7 cellular contexts compared by ENCODE assay signal in the genomic region with DNA sequence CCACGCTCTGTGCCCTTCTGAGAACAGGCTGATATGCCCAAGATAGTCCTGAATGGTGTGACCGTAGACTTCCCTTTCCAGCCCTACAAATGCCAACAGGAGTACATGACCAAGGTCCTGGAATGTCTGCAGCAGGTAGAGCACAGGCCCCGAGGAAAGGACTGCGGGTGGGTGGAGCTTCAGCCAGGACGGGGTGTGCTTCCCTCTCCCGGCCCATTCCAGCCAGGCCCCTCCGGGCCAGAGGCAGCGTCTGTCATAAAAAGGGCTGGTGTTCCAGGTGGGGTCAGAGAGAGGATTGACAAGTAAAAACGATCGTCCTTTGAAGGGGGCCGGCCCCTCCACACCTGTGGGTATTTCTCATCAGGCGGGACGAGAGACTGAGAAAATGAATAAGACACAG. TPM values are rescaled to one million over a fixed set of nuclear protein-coding genes. Genes with fewer than 3 reads are reported as not detected.
DNase-seq lines count a peak whose midpoint lies in the region; ATAC-seq and TF ChIP-seq lines count a peak whose summit lies in the region.

No MANE protein-coding gene starts in this region.

- H3K27me3 Mint-ChIP-seq in activated CD4-positive, alpha-beta memory T cell treated with anti-CD3 and anti-CD28 coated beads for 36 hours: no peaks in the 10 kb centered on the region

- H3K4me3 ChIP-seq in HEK293 (ENCODE audit: low read depth, low read length): peak overlapping the region; percentile 93
- peak overlapping the region; percentile 80 for H3K4me3 ChIP-seq in iPS-15b (ENCODE audit: low read depth, low read length)

- H3K4me1 Mint-ChIP-seq in activated CD4-positive, alpha-beta memory T cell treated with anti-CD3 and anti-CD28 coated beads for 36 hours (ENCODE audit: low read depth): peaks cover 22% of the 10 kb centered on the region
- H3K4me1 Mint-ChIP-seq in stimulated activated effector memory CD8-positive, alpha-beta T cell treated with anti-CD3 and anti-CD28 coated beads, Interleukin-12 subunit alpha, Interleukin-12 subunit beta, amount 100 ng/mL, for 72 hours: peaks cover 33% of the 10 kb centered on the region

- no peaks in the 10 kb centered on the region for H3K27me3 ChIP-seq in iPS-15b (ENCODE audit: control insufficient read depth, insufficient read depth, low read length)

- H3K27ac Mint-ChIP-seq in activated CD4-positive, alpha-beta memory T cell treated with anti-CD3 and anti-CD28 coated beads for 36 hours: no peak overlapping the region
- no peak overlapping the region for H3K27ac Mint-ChIP-seq in stimulated activated effector memory CD8-positive, alpha-beta T cell treated with anti-CD3 and anti-CD28 coated beads, Interleukin-12 subunit alpha, Interleukin-12 subunit beta, amount 100 ng/mL, for 72 hours

- ATAC-seq in stimulated activated effector memory CD8-positive, alpha-beta T cell treated with anti-CD3 and anti-CD28 coated beads, Interleukin-12 subunit alpha, Interleukin-12 subunit beta, amount 100 ng/mL, for 72 hours: no peak

- TF ChIP-seq CTCF in HEK293 (tag by site-specific recombination; IDR thresholded peaks at IDR 0.05): no peak

- H3K4me3 Mint-ChIP-seq in activated CD4-positive, alpha-beta memory T cell treated with anti-CD3 and anti-CD28 coated beads for 36 hours: peak overlapping the region; percentile 92
- peak overlapping the region; percentile 94 for H3K4me3 Mint-ChIP-seq in stimulated activated effector memory CD8-positive, alpha-beta T cell treated with anti-CD3 and anti-CD28 coated beads, Interleukin-12 subunit alpha, Interleukin-12 subunit beta, amount 100 ng/mL, for 72 hours

- no peak for DNase-seq in activated CD4-positive, alpha-beta memory T cell treated with anti-CD3 and anti-CD28 coated beads for 36 hours
- no peak for DNase-seq in stimulated activated effector memory CD8-positive, alpha-beta T cell treated with anti-CD3 and anti-CD28 coated beads, Interleukin-12 subunit alpha, Interleukin-12 subunit beta, amount 100 ng/mL, for 72 hours (ENCODE audit: low spot score in 2 of 2)
- DNase-seq in NCI-H1417 (lab: John Stamatoyannopoulos, UW) (no peak), T1000 (lab: John Stamatoyannopoulos, UW) (no peak)
- no peak for DNase-seq in stimulated activated naive CD4-positive, alpha-beta T cell treated with Interleukin-2 at 50 U/mL for 16 hours (lab: John Stamatoyannopoulos, UW)

- H3K9ac ChIP-seq in iPS-15b (ENCODE audit: low read depth, low read length): no peak overlapping the region

- H3K36me3 Mint-ChIP-seq in activated CD4-positive, alpha-beta memory T cell treated with anti-CD3 and anti-CD28 coated beads for 36 hours: peaks cover 15% of the 10 kb centered on the region
- peaks cover 36% of the 10 kb centered on the region for H3K36me3 Mint-ChIP-seq in stimulated activated effector memory CD8-positive, alpha-beta T cell treated with anti-CD3 and anti-CD28 coated beads, Interleukin-12 subunit alpha, Interleukin-12 subunit beta, amount 100 ng/mL, for 72 hours

- H3K4me1 ChIP-seq in HEK293 (ENCODE audit: control insufficient read depth, insufficient read depth, low read length): no peaks in the 10 kb centered on the region
- H3K4me1 ChIP-seq in iPS-15b (ENCODE audit: control insufficient read depth, insufficient read depth, low read length): no peaks in the 10 kb centered on the region

- no peaks in the 10 kb centered on the region for H3K9me3 Mint-ChIP-seq in activated CD4-positive, alpha-beta memory T cell treated with anti-CD3 and anti-CD28 coated beads for 36 hours
- no peaks in the 10 kb centered on the region for H3K9me3 Mint-ChIP-seq in stimulated activated effector memory CD8-positive, alpha-beta T cell treated with anti-CD3 and anti-CD28 coated beads, Interleukin-12 subunit alpha, Interleukin-12 subunit beta, amount 100 ng/mL, for 72 hours

- no peak overlapping the region; the same call in 1 of the 2 replicates for H3K27ac ChIP-seq in HEK293 (ENCODE audit: extremely low read depth, low read depth, low read length)

- POLR2A ChIA-PET in HEK293 (lab: Yijun Ruan, JAX): no interaction called here
- POLR2A ChIA-PET in activated CD4-positive, alpha-beta memory T cell treated with anti-CD3 and anti-CD28 coated beads for 36 hours (lab: Charles Lee): no interaction called here

- H3K9me3 ChIP-seq in HEK293 (ENCODE audit: control insufficient read depth, insufficient read depth, low read depth, low read length): no peaks in the 10 kb centered on the region
- no peaks in the 10 kb centered on the region for H3K9me3 ChIP-seq in iPS-15b (ENCODE audit: control insufficient read depth, insufficient read depth, low read length)

- CTCF ChIA-PET in HEK293 (lab: Yijun Ruan, JAX): no interaction called here
- CTCF ChIA-PET in activated CD4-positive, alpha-beta memory T cell treated with anti-CD3 and anti-CD28 coated beads for 36 hours (lab: Charles Lee): no interaction called here

- H3K36me3 ChIP-seq in HEK293 (ENCODE audit: control insufficient read depth in 2 of 2, insufficient read depth in 1 of 2, low read length in 2 of 2) (peaks cover 0 to 42% of the 10 kb centered on the region in 2 experiments; a peak in 1 of 3 replicates), iPS-15b (ENCODE audit: control insufficient read depth, insufficient read depth, low read length) (peaks cover 31% of the 10 kb centered on the region)

- intact Hi-C loops in activated CD4-positive, alpha-beta memory T cell treated with anti-CD3 and anti-CD28 coated beads for 36 hours (cut with micrococcal nuclease): loop anchor here (5.0 kb wide), 1 partner anchor 78 kb away; the partner anchor contains the start of genes LIME1 and SLC2A4RG

TF ChIP-seq in HEK293, 187 proteins besides CTCF, POLR2A, EP300 and RAD21:
- TF ChIP-seq ZNF19 (tag by site-specific recombination; IDR thresholded peaks at IDR 0.05; ENCODE audit: low read depth) (no peak), ZNF146 (tag by site-specific recombination; IDR thresholded peaks at IDR 0.05) (no peak), ZNF580 (tag by site-specific recombination; IDR thresholded peaks at IDR 0.05) (no peak), ZNF585B (tag by site-specific recombination; IDR thresholded peaks at IDR 0.05) (no peak), REPIN1 (tag by site-specific recombination; IDR thresholded peaks at IDR 0.05; ENCODE audit: low read depth) (no peak), TRIM28 (IDR thresholded peaks at IDR 0.05; ENCODE audit: borderline replicate concordance, low read length) (no peak), ZBTB6 (tag by site-specific recombination; IDR thresholded peaks at IDR 0.05) (no peak)
- TF ChIP-seq, protein P1, sequence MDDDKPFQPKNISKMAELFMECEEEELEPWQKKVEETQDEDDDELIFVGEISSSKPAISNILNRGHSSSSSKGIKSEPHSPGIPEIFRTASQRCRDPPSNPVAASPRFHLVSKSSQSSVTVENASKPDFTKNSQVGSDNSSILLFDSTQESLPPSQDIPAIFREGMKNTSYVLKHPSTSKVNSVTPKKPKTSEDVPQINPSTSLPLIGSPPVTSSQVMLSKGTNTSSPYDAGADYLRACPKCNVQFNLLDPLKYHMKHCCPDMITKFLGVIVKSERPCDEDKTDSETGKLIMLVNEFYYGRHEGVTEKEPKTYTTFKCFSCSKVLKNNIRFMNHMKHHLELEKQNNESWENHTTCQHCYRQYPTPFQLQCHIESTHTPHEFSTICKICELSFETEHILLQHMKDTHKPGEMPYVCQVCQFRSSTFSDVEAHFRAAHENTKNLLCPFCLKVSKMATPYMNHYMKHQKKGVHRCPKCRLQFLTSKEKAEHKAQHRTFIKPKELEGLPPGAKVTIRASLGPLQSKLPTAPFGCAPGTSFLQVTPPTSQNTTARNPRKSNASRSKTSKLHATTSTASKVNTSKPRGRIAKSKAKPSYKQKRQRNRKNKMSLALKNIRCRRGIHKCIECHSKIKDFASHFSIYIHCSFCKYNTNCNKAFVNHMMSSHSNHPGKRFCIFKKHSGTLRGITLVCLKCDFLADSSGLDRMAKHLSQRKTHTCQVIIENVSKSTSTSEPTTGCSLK (tag by site-specific recombination; IDR thresholded peaks at IDR 0.05): no peak

RNA-seq across cellular contexts. Expression of gene RTEL1, which starts 1.3 kb away (rescaled TPM):
- 10 to 100 TPM; 38.0 to 38.3 TPM for total RNA-seq in activated CD4-positive, alpha-beta memory T cell treated with anti-CD3 and anti-CD28 coated beads for 36 hours

RNA-seq across cellular contexts. Expression of gene STMN3, which starts 6.1 kb away (rescaled TPM):
- 10 to 100 TPM; 17.3 to 18.0 TPM for total RNA-seq in activated CD4-positive, alpha-beta memory T cell treated with anti-CD3 and anti-CD28 coated beads for 36 hours

RNA-seq across cellular contexts. Expression of gene GMEB2, which starts 32.5 kb away (rescaled TPM):
- total RNA-seq in activated CD4-positive, alpha-beta memory T cell treated with anti-CD3 and anti-CD28 coated beads for 36 hours: 10 to 100 TPM; 13.6 to 14.0 TPM

RNA-seq across cellular contexts. Expression of gene TNFRSF6B, which starts 37.1 kb away (rescaled TPM):
- total RNA-seq in activated CD4-positive, alpha-beta memory T cell treated with anti-CD3 and anti-CD28 coated beads for 36 hours: not detected

RNA-seq across cellular contexts. Expression of gene ARFRP1, which starts 48.4 kb away (rescaled TPM):
- total RNA-seq in activated CD4-positive, alpha-beta memory T cell treated with anti-CD3 and anti-CD28 coated beads for 36 hours: 10 to 100 TPM; 54.6 to 58.4 TPM
